ENCODE assay signal across 8 cellular contexts in the genomic region with DNA sequence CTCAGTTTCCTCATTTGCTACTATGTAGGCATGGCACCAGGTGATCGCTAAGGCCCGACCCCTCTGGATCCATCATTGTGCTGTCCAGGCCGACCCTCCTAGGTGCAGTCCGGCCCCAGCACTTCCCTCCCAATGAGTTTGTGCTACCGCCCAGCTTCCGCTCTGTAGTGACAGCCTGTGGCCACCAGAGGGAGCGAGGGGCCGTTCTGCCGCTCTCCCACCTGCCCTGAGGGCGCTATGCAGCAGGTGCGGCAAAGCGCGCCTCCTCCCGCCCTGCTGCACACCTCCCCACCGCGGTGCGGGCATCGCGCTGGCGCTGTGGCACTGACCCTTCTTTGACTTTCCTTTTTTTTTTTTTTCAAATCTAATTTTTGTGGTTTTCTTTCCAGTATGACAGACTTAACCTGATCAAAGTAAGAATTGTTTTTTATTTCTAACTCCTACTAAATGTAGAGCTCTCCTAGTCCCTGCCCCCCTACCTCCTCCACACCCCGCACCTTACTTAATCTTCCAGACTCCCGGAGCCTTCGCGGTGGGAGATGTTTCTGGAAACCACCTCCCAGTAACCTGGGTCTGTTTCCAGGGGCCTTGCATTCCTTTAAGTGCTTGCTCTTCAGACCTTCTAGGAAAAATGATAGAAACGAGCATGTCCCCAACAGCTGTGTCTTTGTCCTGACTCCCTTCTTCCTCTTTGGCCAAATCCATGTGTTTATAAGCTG.
DNase-seq lines count a peak whose midpoint lies in the region; ATAC-seq and TF ChIP-seq lines count a peak whose summit lies in the region.

No MANE protein-coding gene starts in this region.

- H3K4me3 ChIP-seq in HL-60 (replicated peaks; ENCODE audit: insufficient read depth, low read length): no peak overlapping the region

- no peaks in the 10 kb centered on the region for H3K27me3 ChIP-seq in HL-60 (ENCODE audit: insufficient read depth, poor library complexity, severe bottlenecking)

- 0 out of 2 replicates have a peak overlapping the region, but pooled peaks have one; percentile 3 for H3K27ac ChIP-seq in HL-60 (replicated peaks)

- intact Hi-C loops in Right ventricle myocardium superior (cut with DNase I): loop anchor here (2.0 kb wide), 1 partner anchor 126 kb away; no protein-coding TSS in a partner anchor

- peak; percentile 52 for TF ChIP-seq CTCF in HL-60 (IDR thresholded peaks at IDR 0.05; ENCODE audit: insufficient read depth, low read length)

- peak; percentile 53 for DNase-seq in Caki2 (ENCODE audit: low read depth)
- DNase-seq in HL-60 (ENCODE audit: low read depth in 1 of 2, low spot score in 1 of 2): peak; percentile 45 to 58
- DNase-seq in RPMI8226: peak; percentile 84
- peak; percentile 31 for DNase-seq in activated gamma-delta T cell (lab: John Stamatoyannopoulos, UW)
- DNase-seq in Right ventricle myocardium superior: peak; percentile 67
- DNase-seq in renal cortical epithelial cell (ENCODE audit: low read depth): peak; percentile 23
- no peak for DNase-seq in GOT3 (lab: John Stamatoyannopoulos, UW)

- in situ Hi-C loops in Caki2 (cut with HindIII; ENCODE audit: low pct_unique_long_range_greater_than_20kb, low sequenced_read_pairs): no loop called here

- ATAC-seq in GM21360 (IDR thresholded peaks at IDR 0.05; ENCODE audit: unreplicated experiment): peak; percentile 82
- ATAC-seq in Right ventricle myocardium superior (ENCODE audit: poor library complexity): peak; percentile 78
